In the genomic region with DNA sequence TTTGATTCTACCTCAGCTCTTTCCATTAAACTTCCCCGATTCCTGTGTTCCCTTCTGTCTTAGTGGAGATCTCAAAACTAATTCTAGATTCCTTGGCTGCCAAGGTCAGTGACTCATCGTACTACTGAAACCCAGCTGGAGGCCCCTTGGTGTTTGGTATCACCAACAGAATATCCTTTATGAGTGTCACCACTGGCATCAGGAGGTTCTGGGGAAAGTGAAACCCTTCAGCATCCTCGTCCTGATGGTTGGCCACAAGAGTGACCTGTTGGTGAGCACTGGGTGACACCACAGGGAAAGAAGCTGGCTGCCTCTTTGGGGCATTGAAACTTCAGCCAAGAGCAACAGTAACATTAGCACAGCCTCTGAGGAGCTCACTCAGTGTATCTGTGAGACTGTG, we compare ENCODE assay signal across 10 cellular contexts. TPM values are rescaled to one million over a fixed set of nuclear protein-coding genes. Genes with fewer than 3 reads are reported as not detected.
DNase-seq lines count a peak whose midpoint lies in the region; ATAC-seq and TF ChIP-seq lines count a peak whose summit lies in the region.
"Had no signal": no experiment of that assay in that cellular context is flagged by ENCODE, and none has a peak within 500 bp of the region (broad histone marks: within the 10 kb centered on the region; RNA-seq: fewer than 3 reads in every experiment).

No MANE protein-coding gene starts in this region.

- peaks cover 0 to 15% (median 5%) of the 10 kb centered on the region in 3 donors for H3K4me1 ChIP-seq in esophagus squamous epithelium
- H3K4me1 ChIP-seq: colonic mucosa had no signal

- intact Hi-C loops in esophagus squamous epithelium (cut with DNase I): loop anchor here (5.0 to 10.0 kb wide), 2 partner anchors 79 to 197 kb away; no protein-coding TSS in a partner anchor

- no peaks in the 10 kb centered on the region for H3K27me3 Mint-ChIP-seq in activated naive CD8-positive, alpha-beta T cell treated with anti-CD3 and anti-CD28 coated beads for 36 hours

- peaks cover 4% of the 10 kb centered on the region for H3K36me3 Mint-ChIP-seq in activated naive CD8-positive, alpha-beta T cell treated with anti-CD3 and anti-CD28 coated beads for 36 hours

- 50 to 58% methylated on average over 2 to 3 of the region's 3 CpGs for WGBS in esophagus squamous epithelium, 2 donors

- H3K9me3 ChIP-seq in esophagus squamous epithelium: no peaks in the 10 kb centered on the region
- H3K9me3 ChIP-seq: colonic mucosa had no signal

- ATAC-seq in GM19455 (IDR thresholded peaks at IDR 0.05; ENCODE audit: unreplicated experiment): no peak
- ATAC-seq in HG03196 (IDR thresholded peaks at IDR 0.05; ENCODE audit: unreplicated experiment): no peak
- ATAC-seq in HG03108 (IDR thresholded peaks at IDR 0.05; ENCODE audit: unreplicated experiment): no peak

- H3K27me3 ChIP-seq in esophagus squamous epithelium: no peaks in the 10 kb centered on the region
- H3K27me3 ChIP-seq: colonic mucosa had no signal

- H3K36me3 ChIP-seq in esophagus squamous epithelium: peaks cover 16 to 54% (median 22%) of the 10 kb centered on the region in 3 donors

- peaks cover 7% of the 10 kb centered on the region for H3K4me1 Mint-ChIP-seq in activated naive CD8-positive, alpha-beta T cell treated with anti-CD3 and anti-CD28 coated beads for 36 hours

- DNase-seq in AG09319 (ENCODE audit: extremely low read depth, low read depth): peak; percentile 64
- DNase-seq in HFF-Myc (ENCODE audit: extremely low read depth, low read depth): peak; percentile 60
- DNase-seq in activated naive CD8-positive, alpha-beta T cell treated with anti-CD3 and anti-CD28 coated beads for 36 hours: peak; percentile 33
- DNase-seq in islet precursor cell: peak; percentile 63
- no peak for DNase-seq in esophagus squamous epithelium (lab: John Stamatoyannopoulos, UW)
- DNase-seq: colonic mucosa had no signal

- H3K27ac ChIP-seq in esophagus squamous epithelium: peak overlapping the region in 1 of 4 donors; percentile 60
- H3K27ac ChIP-seq: colonic mucosa, HL-60 had no signal

- no peak for TF ChIP-seq POLR2A in esophagus squamous epithelium (IDR thresholded peaks at IDR 0.05)

- TF ChIP-seq CTCF in AG09319 (IDR thresholded peaks at IDR 0.05; ENCODE audit: low read depth, low read length) (no peak), HFF-Myc (IDR thresholded peaks at IDR 0.05; ENCODE audit: low read depth, low read length, missing control alignments) (no peak), esophagus squamous epithelium (IDR thresholded peaks at IDR 0.05) (no peak)

- H3K4me3 ChIP-seq in HFF-Myc (replicated peaks; ENCODE audit: low read depth, low read length): no peak overlapping the region
- no peak overlapping the region for H3K4me3 ChIP-seq in esophagus squamous epithelium
- H3K4me3 ChIP-seq: colonic mucosa had no signal

- H3K27ac Mint-ChIP-seq in activated naive CD8-positive, alpha-beta T cell treated with anti-CD3 and anti-CD28 coated beads for 36 hours: peak overlapping the region; percentile 49

- H3K4me3 Mint-ChIP-seq in activated naive CD8-positive, alpha-beta T cell treated with anti-CD3 and anti-CD28 coated beads for 36 hours: no peak overlapping the region

- H3K9me3 Mint-ChIP-seq in activated naive CD8-positive, alpha-beta T cell treated with anti-CD3 and anti-CD28 coated beads for 36 hours: no peaks in the 10 kb centered on the region

RNA-seq across cellular contexts. Expression of a gene that starts 9.6 kb away (rescaled TPM):
- not detected for total RNA-seq in activated naive CD8-positive, alpha-beta T cell treated with anti-CD3 and anti-CD28 coated beads for 36 hours
- total RNA-seq in esophagus squamous epithelium: 1 to 10 TPM in 1 of 4 donors, under 1 TPM in 2, not detected in 1; 0.21 to 2.5 (median 0.83) TPM

RNA-seq across cellular contexts. Expression of a gene that starts 41.2 kb away (rescaled TPM):
- total RNA-seq in activated naive CD8-positive, alpha-beta T cell treated with anti-CD3 and anti-CD28 coated beads for 36 hours: 10 to 100 TPM; 26.5 to 28.0 TPM
- total RNA-seq in esophagus squamous epithelium: 10 to 100 TPM in 3 of 4 donors, 1 to 10 TPM in 1; 7.6 to 20.1 (median 13.1) TPM

RNA-seq across cellular contexts. Expression of a gene that starts 46.7 kb away (rescaled TPM):
- not detected for total RNA-seq in activated naive CD8-positive, alpha-beta T cell treated with anti-CD3 and anti-CD28 coated beads for 36 hours
- not detected for total RNA-seq in esophagus squamous epithelium
- total RNA-seq: colonic mucosa had no signal

RNA-seq across cellular contexts. Expression of a gene that starts 48.8 kb away (rescaled TPM):
- total RNA-seq in activated naive CD8-positive, alpha-beta T cell treated with anti-CD3 and anti-CD28 coated beads for 36 hours: 10 to 100 TPM; 42.6 to 43.2 TPM
- total RNA-seq in esophagus squamous epithelium: 10 to 100 TPM; 12.4 to 21.4 (median 16.4) TPM
